In the genomic region with DNA sequence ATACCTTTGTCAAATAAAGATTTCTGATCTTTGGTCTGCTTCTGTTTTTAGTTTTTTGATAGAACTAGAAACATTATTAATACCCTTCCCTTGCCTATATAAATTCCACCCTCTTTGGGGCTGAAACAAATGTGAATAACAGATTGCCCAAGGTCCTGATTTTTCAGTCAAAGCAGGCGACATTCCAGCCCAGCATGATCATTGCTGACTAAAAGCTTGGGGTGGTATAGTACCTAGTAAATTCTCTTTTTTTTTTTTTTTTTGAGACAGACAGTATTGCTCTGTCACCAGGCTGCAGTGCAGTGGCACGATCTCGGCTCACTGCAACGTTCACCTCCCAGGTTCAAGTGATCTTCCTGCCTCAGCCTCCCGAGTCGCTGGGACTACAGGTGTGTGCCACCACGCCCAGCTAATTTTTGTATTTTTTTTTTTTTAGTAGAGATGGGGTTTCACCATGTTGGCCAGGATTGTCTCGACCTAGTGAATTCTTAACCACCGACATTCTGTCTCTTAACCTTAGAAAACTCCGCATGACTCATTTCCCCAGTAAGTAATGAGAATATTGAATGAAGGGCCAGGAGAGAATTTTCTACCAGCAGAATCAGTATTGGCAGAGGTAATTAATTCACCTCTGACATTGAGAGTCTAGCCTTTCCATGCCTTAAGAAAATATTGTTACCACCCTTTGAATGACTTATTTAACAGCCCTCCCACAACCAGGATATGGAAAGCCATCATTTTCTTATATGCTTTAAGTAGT, we compare ENCODE assay signal across 20 cellular contexts.
A peak's percentile ranks its signal among the peaks of the same experiment; 100 is the strongest.
DNase-seq lines count a peak whose midpoint lies in the region; ATAC-seq, FAIRE-seq and TF ChIP-seq lines count a peak whose summit lies in the region.
"Had no signal": no experiment of that assay in that cellular context is flagged by ENCODE, and none has a peak within 500 bp of the region (broad histone marks: within the 10 kb centered on the region; RNA-seq: fewer than 3 reads in every experiment).

No MANE protein-coding gene starts in this region.

- no peaks in the 10 kb centered on the region for H4K20me1 ChIP-seq in GM23338 (replicated peaks; ENCODE audit: insufficient read depth)
- no peaks in the 10 kb centered on the region for H4K20me1 ChIP-seq in GM12878 (ENCODE audit: control insufficient read depth, insufficient read depth)
- H4K20me1 ChIP-seq in SK-N-SH (ENCODE audit: insufficient read depth): no peaks in the 10 kb centered on the region

- H3K27me3 Mint-ChIP-seq in GM23338 (ENCODE audit: insufficient read depth, low read depth, poor library complexity): peaks cover 2% of the 10 kb centered on the region

- no peak for ATAC-seq in GM23338
- no peak for ATAC-seq in GM12878
- no peak for ATAC-seq in GM18873 (IDR thresholded peaks at IDR 0.05; ENCODE audit: low FRiP score, unreplicated experiment)

- no peak overlapping the region for H2AFZ ChIP-seq in GM23338
- H2AFZ ChIP-seq in GM12878 (ENCODE audit: control insufficient read depth, low read depth, low read length): no peak overlapping the region
- no peak overlapping the region for H2AFZ ChIP-seq in SK-N-SH (ENCODE audit: low read depth)
- H2AFZ ChIP-seq: PC-9 had no signal

- H3K79me2 ChIP-seq in GM23338 (replicated peaks; ENCODE audit: insufficient read depth) (no peaks in the 10 kb centered on the region), GM12878 (ENCODE audit: control insufficient read depth, insufficient read depth, low read length) (no peaks in the 10 kb centered on the region), SK-N-SH (ENCODE audit: insufficient read depth) (no peaks in the 10 kb centered on the region)

- no peaks in the 10 kb centered on the region for H3K9me2 ChIP-seq in GM23338 (ENCODE audit: insufficient read depth)
- H3K9me2 ChIP-seq in SK-N-SH: no peaks in the 10 kb centered on the region

- H3K36me3 ChIP-seq in GM23338 (ENCODE audit: insufficient read depth): no peaks in the 10 kb centered on the region
- H3K36me3 ChIP-seq in GM12878 (ENCODE audit: control insufficient read depth in 2 of 2, insufficient read depth in 2 of 2, low read length in 1 of 2): no peaks in the 10 kb centered on the region
- no peaks in the 10 kb centered on the region for H3K36me3 ChIP-seq in Peyer's patch
- H3K36me3 ChIP-seq in SK-N-SH (replicated peaks in 1 of 2; ENCODE audit: control insufficient read depth in 1 of 2, insufficient read depth in 2 of 2, low read length in 1 of 2): no peaks in the 10 kb centered on the region

- H3K4me3 ChIP-seq in GM23338 (no peak overlapping the region), GM12878 (no peak overlapping the region), Peyer's patch (no peak overlapping the region), SK-N-SH (ENCODE audit: low read depth in 2 of 2, low read length in 1 of 2) (no peak overlapping the region)
- H3K4me3 ChIP-seq: PC-9 had no signal

- peaks cover 14% of the 10 kb centered on the region for H3K36me3 Mint-ChIP-seq in GM23338 (ENCODE audit: low read depth)

- no peak for TF ChIP-seq RAD21 in GM12878 (IDR thresholded peaks at IDR 0.05; ENCODE audit: insufficient read depth, low read depth, low read length)
- TF ChIP-seq RAD21 in SK-N-SH (IDR thresholded peaks at IDR 0.05; ENCODE audit: low read length): no peak

- SMC1A ChIA-PET in GM12878 (lab: Charles Lee; ENCODE audit: uncharacterized antibody, unreplicated experiment): no interaction called here

- H3K9ac ChIP-seq in GM12878 (ENCODE audit: control insufficient read depth, insufficient read depth, low read length) (no peak overlapping the region), SK-N-SH (no peak overlapping the region)

- DNase-seq in GM23338 (ENCODE audit: low spot score) (no peak), GM12878 (ENCODE audit: low read depth, low spot score) (no peak), glomerular visceral epithelial cell (ENCODE audit: extremely low spot score) (peak; percentile 27), renal cortical epithelial cell (ENCODE audit: low read depth) (peak; percentile 64), Peyer's patch (no peak), SK-N-SH (no peak)
- DNase-seq: C1 segment of cervical spinal cord, DMS79 treated with DMSO at 0.1 percent for 48 hours, GDM1, GOT3, MM.1S, NCI-H1105, NCI-H1694 treated with DMSO at 0.1 percent for 48 hours, NCI-H2107, NCI-H2227 treated with DMSO at 0.1 percent for 48 hours, NCI-H524, PC-9 had no signal

- H3K9me3 ChIP-seq in GM12878 (replicated peaks; ENCODE audit: control insufficient read depth, insufficient read depth, low read length): no peaks in the 10 kb centered on the region
- no peaks in the 10 kb centered on the region for H3K9me3 ChIP-seq in Peyer's patch
- H3K9me3 ChIP-seq in SK-N-SH: no peaks in the 10 kb centered on the region

- in situ Hi-C loops in GM12878 (cut with MboI): no loop called here

- H3K9me3 Mint-ChIP-seq in GM23338: no peaks in the 10 kb centered on the region

- H3K4me1 Mint-ChIP-seq in GM23338: peaks cover 6% of the 10 kb centered on the region; the same call in 2 of the 3 replicates

- BruUV-seq in GM12878 (replicated peaks; lab: Mats Ljungman, UMichigan): no TSS peak

- CTCF ChIA-PET in GM12878 (lab: Yijun Ruan, JAX) (interaction anchor here (0.9 kb wide), 1 partner anchor 254 kb away, joined by 3 read pairs; no protein-coding TSS in a partner anchor), SK-N-SH (lab: Yijun Ruan, JAX) (interaction anchor here (1.0 to 2.0 kb wide), 2 partner anchors 10 to 12 kb away, joined by 3 to 11 read pairs; no protein-coding TSS in a partner anchor)

- intact Hi-C loops in GM12878 (cut with micrococcal nuclease; ENCODE audit: unreplicated experiment): no loop called here

- RAD21 ChIA-PET in GM12878 (lab: Charles Lee; ENCODE audit: unreplicated experiment): no interaction called here

- TF ChIP-seq EP300 in GM12878 (IDR thresholded peaks at IDR 0.05; ENCODE audit: borderline replicate concordance in 1 of 2, control insufficient read depth in 1 of 2, low read depth in 2 of 2, low read length in 2 of 2): no peak
- TF ChIP-seq EP300 in SK-N-SH (IDR thresholded peaks at IDR 0.05; ENCODE audit: borderline replicate concordance in 1 of 2, low read depth in 1 of 2, low read length in 1 of 2): no peak

- WGBS in GM12878 (ENCODE audit: insufficient coverage, insufficient replicate concordance, low lambda C conversion rate, missing lambda C conversion rate): 76% methylated on average over 10 of the region's 10 CpGs
- WGBS in SK-N-SH (ENCODE audit: low lambda C conversion rate): 87% methylated on average over 10 of the region's 10 CpGs

- FAIRE-seq in GM12878 (lab: Jason Lieb, UNC): no peak
- FAIRE-seq: GM12891, GM18507 had no signal

- no peak for TF ChIP-seq CTCF in GM23338 (conservative IDR thresholded peaks at IDR 0.05; ENCODE audit: low read depth in 2 of 2)
- no peak for TF ChIP-seq CTCF in GM12878 (IDR thresholded peaks at IDR 0.05 in 2 of 3, conservative IDR thresholded peaks at IDR 0.05 in 1 of 3; ENCODE audit: control insufficient read depth in 2 of 3, extremely low read depth in 1 of 3, insufficient read depth in 1 of 3, low read depth in 3 of 3, low read length in 3 of 3)
- TF ChIP-seq CTCF in Peyer's patch (IDR thresholded peaks at IDR 0.05): no peak
- TF ChIP-seq CTCF in SK-N-SH (IDR thresholded peaks at IDR 0.05): no peak

- H3K4me1 ChIP-seq in GM23338 (ENCODE audit: insufficient read depth) (no peaks in the 10 kb centered on the region), GM12878 (ENCODE audit: control insufficient read depth, insufficient read depth, low read length) (no peaks in the 10 kb centered on the region), Peyer's patch (no peaks in the 10 kb centered on the region), SK-N-SH (ENCODE audit: control insufficient read depth in 1 of 2, insufficient read depth in 2 of 2, low read depth in 1 of 2, low read length in 1 of 2) (peaks cover 0 to 7% of the 10 kb centered on the region in 2 experiments; a peak in 2 of 4 replicates)

- no peak overlapping the region for H3K4me3 Mint-ChIP-seq in GM23338

- POLR2A ChIA-PET in GM12878 (lab: Charles Lee) (no interaction called here), SK-N-SH (lab: Yijun Ruan, JAX) (no interaction called here)

- H3F3A ChIP-seq in GM23338 (replicated peaks; ENCODE audit: low read depth) (no peaks in the 10 kb centered on the region), SK-N-SH (replicated peaks; ENCODE audit: insufficient read depth) (no peaks in the 10 kb centered on the region)

- no peak overlapping the region for H3K4me2 ChIP-seq in GM23338
- no peak overlapping the region for H3K4me2 ChIP-seq in GM12878 (ENCODE audit: control insufficient read depth, insufficient read depth)
- no peak overlapping the region for H3K4me2 ChIP-seq in SK-N-SH
- H3K4me2 ChIP-seq: PC-9 had no signal

- H3K27ac Mint-ChIP-seq in GM23338: peak overlapping the region; percentile 12; the same call in 1 of the 2 replicates

- TF ChIP-seq POLR2A in GM12878 (IDR thresholded peaks at IDR 0.05; ENCODE audit: low read depth, low read length) (no peak), Peyer's patch (IDR thresholded peaks at IDR 0.05) (no peak)

- H3K27ac ChIP-seq in GM23338 (ENCODE audit: low read depth) (no peak overlapping the region; the same call in 1 of the 2 replicates), GM12878 (ENCODE audit: control insufficient read depth, insufficient read depth) (no peak overlapping the region), Peyer's patch (no peak overlapping the region), SK-N-SH (ENCODE audit: low read depth in 2 of 2, low read length in 1 of 2) (no peak overlapping the region)
- H3K27ac ChIP-seq: PC-9 had no signal

- no peaks in the 10 kb centered on the region for H3K27me3 ChIP-seq in GM23338 (ENCODE audit: insufficient read depth)
- no peaks in the 10 kb centered on the region for H3K27me3 ChIP-seq in GM12878 (replicated peaks in 1 of 2; ENCODE audit: control insufficient read depth in 2 of 2, insufficient read depth in 2 of 2, low read length in 1 of 2)
- no peaks in the 10 kb centered on the region for H3K27me3 ChIP-seq in Peyer's patch
- no peaks in the 10 kb centered on the region for H3K27me3 ChIP-seq in SK-N-SH (ENCODE audit: insufficient read depth)

TF ChIP-seq in GM23338, 12 proteins besides CTCF, POLR2A, EP300 and RAD21 (continues in another document):
- no peak for TF ChIP-seq ZNF331 (CRISPR knock-in tag; IDR thresholded peaks at IDR 0.05; ENCODE audit: low read depth)
- TF ChIP-seq POLR2AphosphoS5 (IDR thresholded peaks at IDR 0.05; ENCODE audit: low read depth): no peak
- no peak for TF ChIP-seq STAT1 (IDR thresholded peaks at IDR 0.05; ENCODE audit: unreplicated experiment)
- TF ChIP-seq NANOG (IDR thresholded peaks at IDR 0.05; ENCODE audit: borderline replicate concordance): no peak

TF ChIP-seq in GM12878, 131 proteins besides CTCF, POLR2A, EP300 and RAD21:
- peak; percentile 26; the same call in 1 of the 2 replicates for TF ChIP-seq JUNB (IDR thresholded peaks at IDR 0.05)
- no peak for TF ChIP-seq SREBF1 (IDR thresholded peaks at IDR 0.05; ENCODE audit: low read length)
- no peak for TF ChIP-seq MYB (IDR thresholded peaks at IDR 0.05; ENCODE audit: borderline replicate concordance, low read depth, low read length)

TF ChIP-seq in SK-N-SH, 30 proteins besides CTCF, POLR2A, EP300 and RAD21 (continues in another document):
- TF ChIP-seq MXI1 (IDR thresholded peaks at IDR 0.05; ENCODE audit: low read depth, low read length) (no peak), RFX5 (IDR thresholded peaks at IDR 0.05; ENCODE audit: low read length) (no peak), NRF1 (IDR thresholded peaks at IDR 0.05; ENCODE audit: low read depth, low read length) (no peak)

Comparison
In these comparisons a context has a peak if more than half of its experiments do, and no peak if none do; other contexts are left out.
1. DNase-seq: peak in glomerular visceral epithelial cell (single experiment) and renal cortical epithelial cell (single experiment); none in GM23338 (single experiment), GM12878 (single experiment), Peyer's patch (0 of 3) and SK-N-SH (single experiment).